Comparison of ENCODE assay signal across 2 cellular contexts in genomic region chr1:36098650-36099365, GRCh38.
TF ChIP-seq lines count a peak whose summit lies in the region.

No MANE protein-coding gene starts in this region.

TF ChIP-seq in SK-N-SH, 30 proteins besides CTCF, POLR2A, EP300 and RAD21 (continued from another document):
- TF ChIP-seq NRF1 (IDR thresholded peaks at IDR 0.05; ENCODE audit: low read depth, low read length) (no peak), ELF1 (IDR thresholded peaks at IDR 0.05) (no peak), RFX5 (IDR thresholded peaks at IDR 0.05; ENCODE audit: low read length) (no peak)
TF ChIP-seq in SK-N-SH: peak in this region for 0.

TF ChIP-seq in SK-N-SH treated with all-trans-retinoic acid at 6 μM for 48 hours, 23 proteins besides CTCF, POLR2A, EP300 and RAD21 (continued from another document):
- no peak for TF ChIP-seq PATZ1 (CRISPR knock-in tag; IDR thresholded peaks at IDR 0.05; ENCODE audit: borderline replicate concordance)
- TF ChIP-seq GLIS3 (CRISPR knock-in tag; IDR thresholded peaks at IDR 0.05), result no peak
- no peak for TF ChIP-seq ZNF70 (CRISPR knock-in tag; IDR thresholded peaks at IDR 0.05)
- no peak for TF ChIP-seq CREB5 (CRISPR knock-in tag; IDR thresholded peaks at IDR 0.05; ENCODE audit: low read depth)
- TF ChIP-seq ZC3H10 (CRISPR knock-in tag; IDR thresholded peaks at IDR 0.05), result no peak
